ENCODE assay signal across 13 cellular contexts in genomic region chr14:33524244-33524643, GRCh38.
"Had no signal": no experiment of that assay in that cellular context is flagged by ENCODE, and none has a peak within 500 bp of the region (broad histone marks: within the 10 kb centered on the region; RNA-seq: fewer than 3 reads in every experiment).

No MANE protein-coding gene starts in this region.

- H3K4me3 ChIP-seq: heart left ventricle, stomach, testis had no signal

- H3K9me3 ChIP-seq: heart left ventricle, neutrophil, stomach, testis had no signal

- H3K4me1 ChIP-seq: heart left ventricle, parathyroid adenoma, stomach, testis had no signal

- DNase-seq: activated naive CD4-positive, alpha-beta T cell treated with anti-CD3 and anti-CD28 coated beads, Interleukin-2, amount 10 ng/mL, durations not matched to agents 7 days and 5 days; activated T-cell treated with anti-CD3 and anti-CD28 coated beads for 4 hours; heart left ventricle; immature natural killer cell; mesendoderm; natural killer cell; stimulated activated CD4-positive, alpha-beta T cell treated with anti-CD3 and anti-CD28 coated beads, Interleukin-12 subunit alpha, Interleukin-12 subunit beta, amount 100 ng/mL, for 4 hours; stimulated activated CD4-positive, alpha-beta T cell treated with anti-CD3 and anti-CD28 coated beads, Interleukin-2, amount 100 ng/mL, for 24 hours; stomach; testis had no signal

- H3K27ac ChIP-seq: heart left ventricle, neutrophil, parathyroid adenoma, stomach, testis had no signal

- ATAC-seq: activated CD4-positive, CD25-positive, alpha-beta regulatory T cell treated with anti-CD3 and anti-CD28 coated beads, Interleukin-2, amount 50 U/mL, for 24 hours; heart left ventricle; natural killer cell had no signal

- H3K27me3 ChIP-seq: heart left ventricle, neutrophil, stomach, testis had no signal

- H3K36me3 ChIP-seq: heart left ventricle, neutrophil, stomach had no signal
